In the genomic region with DNA sequence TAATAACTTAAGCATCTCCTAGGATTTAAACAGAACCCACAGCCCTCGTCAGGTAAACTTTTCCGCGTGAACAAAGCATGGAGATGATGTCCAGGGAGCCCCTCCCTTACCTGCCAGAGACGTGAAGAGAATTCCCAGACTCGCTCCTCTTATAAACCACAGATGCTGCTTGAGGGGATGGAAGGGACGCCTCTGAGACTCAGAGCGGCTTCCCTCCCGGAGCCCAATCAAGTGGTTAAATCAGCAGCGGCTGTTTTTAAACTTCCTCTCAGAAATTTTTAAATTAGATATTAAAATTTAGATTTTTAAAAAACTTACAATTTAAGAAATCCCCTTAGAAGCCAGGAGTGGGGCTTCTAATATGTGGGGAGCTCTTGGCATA, we compare ENCODE assay signal across 7 cellular contexts.
A peak's percentile ranks its signal among the peaks of the same experiment; 100 is the strongest.
DNase-seq lines count a peak whose midpoint lies in the region; ATAC-seq and TF ChIP-seq lines count a peak whose summit lies in the region.

No MANE protein-coding gene starts in this region.

- no peak for TF ChIP-seq CTCF in chondrocyte (IDR thresholded peaks at IDR 0.05)

- no peaks in the 10 kb centered on the region for H3K9me3 ChIP-seq in skeletal muscle satellite cell (replicated peaks; ENCODE audit: low read length)

- H3K27ac Mint-ChIP-seq in chondrocyte (ENCODE audit: unreplicated experiment): peak overlapping the region; percentile 99

- H3K4me1 Mint-ChIP-seq in chondrocyte (ENCODE audit: low read depth): peaks cover 59% of the 10 kb centered on the region

- no peak overlapping the region for H3K4me3 ChIP-seq in skeletal muscle satellite cell (ENCODE audit: low read length)

- H3K4me3 Mint-ChIP-seq in chondrocyte (ENCODE audit: unreplicated experiment): no peak overlapping the region

- ATAC-seq in GM18498 (IDR thresholded peaks at IDR 0.05; ENCODE audit: unreplicated experiment) (peak; percentile 10), HG03439 (IDR thresholded peaks at IDR 0.05; ENCODE audit: unreplicated experiment) (peak; percentile 9)

- H3K9me3 Mint-ChIP-seq in chondrocyte (ENCODE audit: low read depth): peaks cover 6% of the 10 kb centered on the region

- H3K4me2 ChIP-seq in skeletal muscle satellite cell (ENCODE audit: low read length): peak overlapping the region; percentile 76

- H3K36me3 Mint-ChIP-seq in chondrocyte (ENCODE audit: low read depth): peaks cover 2% of the 10 kb centered on the region

- H3K27me3 Mint-ChIP-seq in chondrocyte (ENCODE audit: low read depth): no peaks in the 10 kb centered on the region

- no peaks in the 10 kb centered on the region for H3K27me3 ChIP-seq in skeletal muscle satellite cell (ENCODE audit: control insufficient read depth, insufficient read depth, low read length)

- peaks cover 25% of the 10 kb centered on the region for H3K4me1 ChIP-seq in skeletal muscle satellite cell (ENCODE audit: control insufficient read depth, insufficient read depth, low read length)

- peak overlapping the region; percentile 66 for H3K9ac ChIP-seq in skeletal muscle satellite cell (ENCODE audit: low read depth, low read length)

- DNase-seq in chondrocyte (ENCODE audit: low spot score) (no peak), NCI-H1930 (lab: John Stamatoyannopoulos, UW) (no peak), activated gamma-delta T cell treated with Interleukin-2 at 50 U/mL for 16 hours (no peak), A172 (ENCODE audit: low spot score) (no peak)

- H3K36me3 ChIP-seq in skeletal muscle satellite cell (ENCODE audit: insufficient read depth, low read length): no peaks in the 10 kb centered on the region
